ENCODE assay signal across 7 cellular contexts in the genomic region with DNA sequence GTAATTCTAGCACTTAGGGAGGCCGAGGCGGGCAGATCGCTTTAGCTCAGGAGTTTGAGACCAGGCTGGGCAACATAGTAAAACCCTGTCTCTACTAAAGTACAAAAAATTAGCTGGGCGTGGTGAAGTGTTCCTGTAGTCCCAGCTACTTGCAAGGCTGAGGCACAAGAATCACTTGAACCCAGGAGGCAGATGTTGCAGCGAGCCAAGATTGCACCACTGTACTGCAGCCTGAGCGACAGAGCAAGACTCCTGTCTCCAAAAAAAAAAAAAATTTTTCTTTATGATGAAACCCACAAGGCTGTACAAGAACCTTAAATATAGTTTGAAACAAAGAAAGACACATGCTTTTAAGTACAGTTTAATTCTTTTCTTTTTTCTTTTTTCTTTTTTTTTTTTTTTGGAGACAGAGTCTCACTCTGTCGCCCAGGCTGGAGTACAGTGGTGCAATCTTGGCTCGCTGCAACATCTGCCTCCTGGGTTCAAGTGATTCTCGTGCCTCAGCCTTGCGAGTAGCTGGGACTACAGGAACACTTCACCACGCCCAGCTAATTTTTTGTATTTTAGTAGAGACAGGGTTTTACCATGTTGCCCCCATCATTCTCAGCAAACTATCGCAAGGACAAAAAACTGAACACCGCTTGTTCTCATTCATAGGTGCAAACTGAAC. TPM values are rescaled to one million over a fixed set of nuclear protein-coding genes. Genes with fewer than 3 reads are reported as not detected.
"Had no signal": no experiment of that assay in that cellular context is flagged by ENCODE, and none has a peak within 500 bp of the region (broad histone marks: within the 10 kb centered on the region; RNA-seq: fewer than 3 reads in every experiment).

No MANE protein-coding gene starts in this region.

RNA-seq across cellular contexts. Expression of gene GFRA4, which starts 47.9 kb away (rescaled TPM):
- total RNA-seq: M059J, PC-9, Right ventricle myocardium inferior, RPMI7951, SJCRH30, SK-MEL-5 had no signal
- polyA plus RNA-seq: SK-N-SH had no signal
